ENCODE assay signal across 8 cellular contexts in the genomic region with DNA sequence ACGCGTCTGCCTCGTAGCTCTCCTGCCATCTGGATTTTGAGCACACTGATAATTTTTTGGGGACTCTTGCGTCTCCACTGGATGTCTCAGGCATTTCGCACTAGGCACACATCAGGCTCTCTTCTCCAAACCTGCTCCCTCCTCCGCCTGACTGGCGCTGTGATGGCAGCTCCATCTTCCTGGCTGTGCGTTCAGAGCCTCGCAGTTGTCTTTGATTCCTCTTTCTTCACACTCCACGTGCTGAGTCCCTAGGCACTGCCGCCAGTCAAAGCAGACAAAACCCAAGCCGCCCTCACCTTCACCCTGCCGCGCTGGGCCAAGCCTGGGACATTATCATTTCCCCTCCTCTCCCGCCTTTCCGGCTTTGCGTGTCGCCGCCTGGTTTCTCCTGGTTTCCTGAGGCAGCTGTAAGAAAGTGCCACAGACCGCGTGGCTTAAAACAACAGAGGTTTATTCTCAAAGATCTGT. TPM values are rescaled to one million over a fixed set of nuclear protein-coding genes. Genes with fewer than 3 reads are reported as not detected.
DNase-seq lines count a peak whose midpoint lies in the region; ATAC-seq and TF ChIP-seq lines count a peak whose summit lies in the region.

No MANE protein-coding gene starts in this region.

- no peak overlapping the region for H2BK120ac ChIP-seq in IMR-90 (ENCODE audit: low read depth, low read length)

- DNase-seq in NCI-H2107 treated with DMSO at 0.1 percent for 48 hours (lab: John Stamatoyannopoulos, UW; ENCODE audit: unreplicated experiment) (peak; percentile 22), NCI-H2107 (lab: John Stamatoyannopoulos, UW) (no peak), IMR-90 (peak; percentile 41), lower leg skin (ENCODE audit: low spot score in 2 of 2) (no peak)
- peak in 5 of 6 experiments; percentile 14 to 39 (median 22) for DNase-seq in stimulated activated naive CD4-positive, alpha-beta T cell (lab: John Stamatoyannopoulos, UW)

- H2BK15ac ChIP-seq in IMR-90 (ENCODE audit: low read depth, low read length) = no peak overlapping the region

- H3K27me3 ChIP-seq in IMR-90 (ENCODE audit: control insufficient read depth, insufficient read depth, low read length) = peaks cover 1% of the 10 kb centered on the region; the same call in 1 of the 2 replicates
- no peaks in the 10 kb centered on the region for H3K27me3 ChIP-seq in SU-DHL-6 (ENCODE audit: low read length)

- CTCF ChIA-PET in IMR-90 (lab: Yijun Ruan, JAX) = interaction anchor here (1.0 to 1.2 kb wide), 3 partner anchors 8 to 134 kb away, joined by 3 to 4 read pairs (median 3); no protein-coding TSS in a partner anchor

- H3K9me3 ChIP-seq in IMR-90 (ENCODE audit: control insufficient read depth, insufficient read depth, low read length) (no peaks in the 10 kb centered on the region), SU-DHL-6 (ENCODE audit: insufficient read depth, low read length) (no peaks in the 10 kb centered on the region)

- H2BK5ac ChIP-seq in IMR-90 (ENCODE audit: low read depth, low read length, poor library complexity, severe bottlenecking) = peak overlapping the region; percentile 84

- peak overlapping the region in 1 of 2 experiments; percentile 51; a peak in 3 of 4 replicates for H4K8ac ChIP-seq in IMR-90 (ENCODE audit: low read depth in 2 of 2, low read length in 2 of 2)

- POLR2A ChIA-PET in IMR-90 (lab: Charles Lee; ENCODE audit: unreplicated experiment) = interaction anchor here (0.6 kb wide), 1 partner anchor 134 kb away, joined by 12 read pairs; no protein-coding TSS in a partner anchor

- TF ChIP-seq CTCF in IMR-90 (conservative IDR thresholded peaks at IDR 0.05; ENCODE audit: low read depth, low read length) (no peak; the same call in 1 of the 2 replicates), SU-DHL-6 (IDR thresholded peaks at IDR 0.05; ENCODE audit: insufficient read depth, low read length, poor library complexity, severe bottlenecking) (no peak), lower leg skin (IDR thresholded peaks at IDR 0.05) (no peak)

- intact Hi-C loops in IMR-90 (cut with micrococcal nuclease) (loop anchor here (2.0 to 5.0 kb wide), 3 partner anchors 103 to 192 kb away; partner anchors contain the start of genes RIPK1 and TUBB2A), lower leg skin (cut with DNase I; ENCODE audit: low total_unique reads) (loop anchor here (10.0 kb wide), 1 partner anchor 135 kb away; no protein-coding TSS in a partner anchor)

- H2AK9ac ChIP-seq in IMR-90 (replicated peaks; ENCODE audit: low read depth, low read length, poor library complexity) = peak overlapping the region; percentile 53

- peaks cover 3% of the 10 kb centered on the region; the same call in 1 of the 2 replicates for H3K4me1 ChIP-seq in IMR-90 (ENCODE audit: control insufficient read depth, insufficient read depth, low read length)

- WGBS in IMR-90 (ENCODE audit: extremely low coverage in 2 of 2, insufficient read length in 1 of 2), 2 experiments = 2% methylated on average over 17 of the region's 21 CpGs; no CpG with 5 or more reads in 1 of the 2 experiments
- 0 to 1% methylated on average over 21 of the region's 21 CpGs for WGBS in lower leg skin, 2 donors

- no peak for TF ChIP-seq RAD21 in IMR-90 (IDR thresholded peaks at IDR 0.05; ENCODE audit: low read length)

- H3K36me3 ChIP-seq in IMR-90 (ENCODE audit: control insufficient read depth, insufficient read depth, low read length) (peaks cover 10% of the 10 kb centered on the region), SU-DHL-6 (ENCODE audit: low read length) (0 out of 2 replicates have a peak, but pooled peaks cover 2% of the 10 kb centered on the region)

- H2AK5ac ChIP-seq in IMR-90 (ENCODE audit: low read depth, low read length) = peak overlapping the region; percentile 57; the same call in 1 of the 2 replicates

- no TSS peak for BruUV-seq in IMR-90 (replicated peaks; lab: Mats Ljungman, UMichigan)

- H3K9ac ChIP-seq in IMR-90 (ENCODE audit: low read depth, low read length) (peak overlapping the region; percentile 54), SU-DHL-6 (ENCODE audit: low read length) (peak overlapping the region; percentile 82)

- peaks cover 25 to 49% of the 10 kb centered on the region in 2 experiments; a peak in 3 of 4 replicates for H3K79me1 ChIP-seq in IMR-90 (ENCODE audit: low read depth in 1 of 2, low read length in 2 of 2)

- peak overlapping the region; percentile 75 for H3K23ac ChIP-seq in IMR-90 (ENCODE audit: low read depth, low read length)

- H3F3A ChIP-seq in SU-DHL-6 (ENCODE audit: insufficient read depth) = no peaks in the 10 kb centered on the region

- ATAC-seq in GM21723 (IDR thresholded peaks at IDR 0.05; ENCODE audit: unreplicated experiment) (peak; percentile 35), IMR-90 (ENCODE audit: low read depth) (peak; percentile 36)

- dilution Hi-C loops in IMR-90 (cut with HindIII; ENCODE audit: low sequenced_read_pairs, unreplicated experiment) = no loop called here

- H4K20me1 ChIP-seq in IMR-90 (ENCODE audit: insufficient read depth, low read length) = peaks cover 31% of the 10 kb centered on the region
- peaks cover 4% of the 10 kb centered on the region; the same call in 1 of the 2 replicates for H4K20me1 ChIP-seq in SU-DHL-6 (ENCODE audit: low read depth, low read length)

- H4K91ac ChIP-seq in IMR-90 (ENCODE audit: insufficient read depth, low read depth, low read length) = no peak overlapping the region

- H3K4me2 ChIP-seq in IMR-90 (ENCODE audit: low read depth, low read length) = peak overlapping the region; percentile 68
- peak overlapping the region; percentile 57 for H3K4me2 ChIP-seq in SU-DHL-6 (ENCODE audit: low read depth, low read length, poor library complexity, severe bottlenecking)

- H3K4ac ChIP-seq in IMR-90 (ENCODE audit: low read depth, low read length) = peak overlapping the region; percentile 77

- H3K14ac ChIP-seq in IMR-90 (replicated peaks; ENCODE audit: low read depth, low read length) = peak overlapping the region; percentile 74

- no peak for TF ChIP-seq POLR2A in IMR-90 (IDR thresholded peaks at IDR 0.05; ENCODE audit: low read depth, low read length)
- no peak for TF ChIP-seq POLR2A in lower leg skin (IDR thresholded peaks at IDR 0.05)

- H4K5ac ChIP-seq in IMR-90 (ENCODE audit: low read depth, low read length) = no peak overlapping the region

- H3K79me2 ChIP-seq in SU-DHL-6 (ENCODE audit: insufficient read depth, low read length) = peaks cover 57% of the 10 kb centered on the region

- in situ Hi-C loops in IMR-90 (cut with MboI; ENCODE audit: low sequenced_read_pairs) = loop anchor here (10.0 kb wide), 1 partner anchor 265 kb away; the partner anchor contains the start of gene NQO2

- no peak overlapping the region for H2BK20ac ChIP-seq in IMR-90 (ENCODE audit: low read depth, low read length)

- peak overlapping the region; percentile 76 for H3K56ac ChIP-seq in IMR-90 (ENCODE audit: extremely low read depth, insufficient read depth, low read length)

- H3K18ac ChIP-seq in IMR-90 (ENCODE audit: low read depth, low read length) = no peak overlapping the region

- H3K4me3 ChIP-seq in IMR-90 (ENCODE audit: insufficient read depth, low read depth, low read length) = peak overlapping the region; percentile 99
- peak overlapping the region; percentile 81 for H3K4me3 ChIP-seq in SU-DHL-6 (ENCODE audit: insufficient read depth, low read length, poor library complexity, severe bottlenecking)
- H3K4me3 ChIP-seq in lower leg skin (ENCODE audit: low read depth, poor library complexity, severe bottlenecking) = peak overlapping the region; percentile 77

- H2AFZ ChIP-seq in IMR-90 (replicated peaks; ENCODE audit: low read length, poor library complexity) (peak overlapping the region; percentile 98), SU-DHL-6 (ENCODE audit: low read depth, low read length, severe bottlenecking) (peak overlapping the region; percentile 68)

- H3K9me2 ChIP-seq in SU-DHL-6 (replicated peaks; ENCODE audit: insufficient read depth, low read length) = no peaks in the 10 kb centered on the region

- peak overlapping the region; percentile 54 for H3K27ac ChIP-seq in IMR-90 (ENCODE audit: insufficient read depth, low read length)
- peak overlapping the region; percentile 28 for H3K27ac ChIP-seq in SU-DHL-6 (ENCODE audit: low read depth, low read length)
- H3K27ac ChIP-seq in cingulate gyrus (ENCODE audit: low read depth, low read length) = peak overlapping the region; percentile 57

- peaks cover 5% of the 10 kb centered on the region; the same call in 1 of the 2 replicates for H3K9me1 ChIP-seq in IMR-90 (ENCODE audit: insufficient read depth, low read length)

TF ChIP-seq in IMR-90, 13 proteins besides CTCF, POLR2A, EP300 and RAD21:
- TF ChIP-seq MXI1 (IDR thresholded peaks at IDR 0.05; ENCODE audit: borderline replicate concordance, low read depth, low read length) (peak; percentile 74; the same call in 1 of the 2 replicates), MAZ (IDR thresholded peaks at IDR 0.05; ENCODE audit: borderline replicate concordance, low read depth, low read length) (no peak), RFX5 (IDR thresholded peaks at IDR 0.05; ENCODE audit: low read depth, low read length) (no peak), MAFK (IDR thresholded peaks at IDR 0.05; ENCODE audit: low read depth, low read length) (no peak)

RNA-seq across cellular contexts. Expression of gene PSMG4, which starts 0.8 kb away (rescaled TPM):
- 5.6 and 6.7 TPM in 2 replicates for total RNA-seq in IMR-90 (2012; rRNA removed)
- polyA plus RNA-seq in IMR-90 (2012; rRNA removed) = 13.4 and 17.7 TPM in 2 replicates
- 34.8 and 53.3 TPM in 2 replicates for polyA plus RNA-seq in IMR-90 (2012; cell fraction: cytosol; rRNA removed)
- 16.6 and 24.3 TPM in 2 replicates for polyA plus RNA-seq in IMR-90 (2012; cell fraction: nucleus; rRNA removed; ENCODE audit: low replicate concordance)
- 10 to 100 TPM; 16.2 to 22.1 (median 19.1) TPM for total RNA-seq in lower leg skin

RNA-seq across cellular contexts. Expression of gene TUBB2B, which starts 32.1 kb away (rescaled TPM):
- total RNA-seq in IMR-90 (2012; rRNA removed) (13.3 and 13.6 TPM in 2 replicates), lower leg skin (10 to 100 TPM in 2 of 4 donors, 1 to 10 TPM in 2; 1.0 to 14.6 (median 7.5) TPM)
- polyA plus RNA-seq in IMR-90 (2012; rRNA removed) = 19.0 and 21.1 TPM in 2 replicates
- 11.8 and 40.1 TPM in 2 replicates for polyA plus RNA-seq in IMR-90 (2012; cell fraction: cytosol; rRNA removed)
- 16.8 and 23.0 TPM in 2 replicates for polyA plus RNA-seq in IMR-90 (2012; cell fraction: nucleus; rRNA removed; ENCODE audit: low replicate concordance)

Comparison
In these comparisons a context has a peak if more than half of its experiments do, and no peak if none do; other contexts are left out.
1. DNase-seq: peak in NCI-H2107 treated with DMSO at 0.1 percent for 48 hours (single experiment), IMR-90 (single experiment) and stimulated activated naive CD4-positive, alpha-beta T cell (5 of 6); none in NCI-H2107 (single experiment) and lower leg skin (0 of 2).
2. Peak in every context shown above with its lines, with median percentiles within 50 percentile points of each other: H3K27ac ChIP-seq and H3K4me3 ChIP-seq.